15 cellular contexts compared by ENCODE assay signal in genomic region chr10:10164845-10165244, GRCh38.
DNase-seq lines count a peak whose midpoint lies in the region; ATAC-seq and TF ChIP-seq lines count a peak whose summit lies in the region.
"Had no signal": no experiment of that assay in that cellular context is flagged by ENCODE, and none has a peak within 500 bp of the region (broad histone marks: within the 10 kb centered on the region; RNA-seq: fewer than 3 reads in every experiment).

No MANE protein-coding gene starts in this region.

- H3K27me3 Mint-ChIP-seq in endodermal cell (ENCODE audit: insufficient read depth) = peaks cover 3% of the 10 kb centered on the region
- H3K27me3 Mint-ChIP-seq: CD4-positive, CD25-positive, alpha-beta regulatory T cell had no signal

- peak; percentile 3 for DNase-seq in H7
- DNase-seq in NCI-H526 (lab: John Stamatoyannopoulos, UW) = peak; percentile 58 to 70
- DNase-seq in endodermal cell = peak; percentile 35
- no peak for DNase-seq in neuronal stem cell (ENCODE audit: low spot score)
- no peak for DNase-seq in heart left ventricle
- DNase-seq in NCI-H1436 treated with DMSO at 0.1 percent for 48 hours (lab: John Stamatoyannopoulos, UW) = no peak
- DNase-seq: ACHN; Calu3; CD4-positive, CD25-positive, alpha-beta regulatory T cell; DMS 273 treated with DMSO at 0.1 percent for 48 hours had no signal

- H3K23ac ChIP-seq in neuronal stem cell (ENCODE audit: low read depth, low read length, poor library complexity) = no peak overlapping the region

- no peak overlapping the region for H2BK15ac ChIP-seq in neuronal stem cell (ENCODE audit: low read length)

- 67 to 70% methylated on average over 1 to 2 of the region's 3 CpGs for WGBS in endodermal cell (ENCODE audit: insufficient coverage in 1 of 2, insufficient read length in 1 of 2), 2 experiments
- WGBS in neuronal stem cell (ENCODE audit: extremely low coverage in 2 of 2, insufficient read length in 2 of 2, insufficient replicate concordance in 1 of 2), 2 donors = no CpG with 5 or more reads among the region's 3 CpGs
- 71 to 77% (median 75%) methylated on average over 3 of the region's 3 CpGs for WGBS in heart left ventricle, 4 donors

- no peak overlapping the region for H3K14ac ChIP-seq in neuronal stem cell (ENCODE audit: low read length)

- H2AFZ ChIP-seq in neuronal stem cell (ENCODE audit: low read length) = no peak overlapping the region

- no peak overlapping the region for H3K4me3 Mint-ChIP-seq in endodermal cell
- H3K4me3 Mint-ChIP-seq: CD4-positive, CD25-positive, alpha-beta regulatory T cell had no signal

- H2BK5ac ChIP-seq in neuronal stem cell (ENCODE audit: low read length) = no peak overlapping the region

- H3K4me1 ChIP-seq in endodermal cell (ENCODE audit: control insufficient read depth, insufficient read depth, low read length) (no peaks in the 10 kb centered on the region), neuronal stem cell (ENCODE audit: control insufficient read depth in 2 of 2, insufficient read depth in 1 of 2, low read depth in 1 of 2, low read length in 2 of 2) (no peaks in the 10 kb centered on the region), heart left ventricle (no peaks in the 10 kb centered on the region)
- H3K4me1 ChIP-seq: BLaER1 treated with 17β-estradiol and CSF1 and Interleukin-3, amounts not matched to agents 10 nM and 100 nM had no signal

- H2BK12ac ChIP-seq in neuronal stem cell (ENCODE audit: low read length) = no peak overlapping the region

- H3K9ac ChIP-seq in endodermal cell (ENCODE audit: extremely low read depth, low read length, poor library complexity, severe bottlenecking) (no peak overlapping the region), neuronal stem cell (ENCODE audit: low read depth, low read length, poor library complexity) (no peak overlapping the region)
- H3K9ac ChIP-seq: BLaER1 treated with 17β-estradiol and CSF1 and Interleukin-3, amounts not matched to agents 10 nM and 100 nM; KMS-11 had no signal

- no peak overlapping the region for H3K27ac ChIP-seq in endodermal cell (ENCODE audit: low read depth, low read length)
- H3K27ac ChIP-seq in neuronal stem cell (replicated peaks; ENCODE audit: low read length) = no peak overlapping the region
- H3K27ac ChIP-seq in heart left ventricle = no peak overlapping the region
- H3K27ac ChIP-seq: BLaER1 treated with 17β-estradiol and CSF1 and Interleukin-3, amounts not matched to agents 10 nM and 100 nM; KMS-11 had no signal

- no peak for ATAC-seq in heart left ventricle
- ATAC-seq in GM18870 (IDR thresholded peaks at IDR 0.05; ENCODE audit: unreplicated experiment) = no peak
- ATAC-seq: HCT116, HepG2 had no signal

- peak overlapping the region; percentile 14 for H3K18ac ChIP-seq in neuronal stem cell (ENCODE audit: low read length)

- H3K9me3 ChIP-seq in endodermal cell (ENCODE audit: control insufficient read depth, low read length) (peaks cover 33% of the 10 kb centered on the region), neuronal stem cell (replicated peaks in 1 of 2; ENCODE audit: control insufficient read depth in 2 of 2, insufficient read depth in 1 of 2, low read depth in 1 of 2, low read length in 2 of 2) (no peaks in the 10 kb centered on the region), heart left ventricle (peaks cover 0 to 8% (median 0%) of the 10 kb centered on the region in 12 donors)

- no peak overlapping the region for H3K4me3 ChIP-seq in H7 (ENCODE audit: insufficient read depth, low read depth, low read length)
- H3K4me3 ChIP-seq in endodermal cell (ENCODE audit: low read length) = no peak overlapping the region
- H3K4me3 ChIP-seq in neuronal stem cell (ENCODE audit: low read length in 2 of 2) = no peak overlapping the region
- no peak overlapping the region for H3K4me3 ChIP-seq in heart left ventricle
- H3K4me3 ChIP-seq: BLaER1 treated with 17β-estradiol and CSF1 and Interleukin-3, amounts not matched to agents 10 nM and 100 nM had no signal

- no peaks in the 10 kb centered on the region for H3K27me3 ChIP-seq in H7 (ENCODE audit: control insufficient read depth, insufficient read depth, low read length)
- H3K27me3 ChIP-seq in endodermal cell (ENCODE audit: control insufficient read depth, insufficient read depth, low read length, poor library complexity, severe bottlenecking) = no peaks in the 10 kb centered on the region
- H3K27me3 ChIP-seq in neuronal stem cell (ENCODE audit: control insufficient read depth in 3 of 3, insufficient read depth in 3 of 3, low read depth in 1 of 3, low read length in 3 of 3) = no peaks in the 10 kb centered on the region
- H3K27me3 ChIP-seq in heart left ventricle = no peaks in the 10 kb centered on the region
- H3K27me3 ChIP-seq: BLaER1 treated with 17β-estradiol and CSF1 and Interleukin-3, amounts not matched to agents 10 nM and 100 nM had no signal

- no peaks in the 10 kb centered on the region for H3K79me1 ChIP-seq in neuronal stem cell (ENCODE audit: low read depth, low read length)

- peaks cover 4% of the 10 kb centered on the region for H3K4me1 Mint-ChIP-seq in endodermal cell
- H3K4me1 Mint-ChIP-seq: CD4-positive, CD25-positive, alpha-beta regulatory T cell had no signal

- no peak overlapping the region for H3K4ac ChIP-seq in neuronal stem cell (ENCODE audit: low read length)

- H3K36me3 ChIP-seq in H7 (replicated peaks; ENCODE audit: control insufficient read depth, insufficient read depth, low read length) = no peaks in the 10 kb centered on the region
- H3K36me3 ChIP-seq in endodermal cell (ENCODE audit: control insufficient read depth, insufficient read depth, low read length) = no peaks in the 10 kb centered on the region
- H3K36me3 ChIP-seq in neuronal stem cell (replicated peaks in 1 of 2; ENCODE audit: control insufficient read depth in 2 of 2, insufficient read depth in 2 of 2, low read length in 2 of 2) = no peaks in the 10 kb centered on the region
- no peaks in the 10 kb centered on the region for H3K36me3 ChIP-seq in heart left ventricle
- H3K36me3 ChIP-seq: BLaER1 treated with 17β-estradiol and CSF1 and Interleukin-3, amounts not matched to agents 10 nM and 100 nM had no signal

- H3K36me3 Mint-ChIP-seq in endodermal cell (ENCODE audit: low read depth) = peaks cover 1% of the 10 kb centered on the region
- H3K36me3 Mint-ChIP-seq: CD4-positive, CD25-positive, alpha-beta regulatory T cell had no signal

- peaks cover 34% of the 10 kb centered on the region for H3K9me3 Mint-ChIP-seq in endodermal cell

- no peak overlapping the region for H4K8ac ChIP-seq in neuronal stem cell (ENCODE audit: low read depth, low read length)

- H4K91ac ChIP-seq in neuronal stem cell (ENCODE audit: low read depth, low read length, poor library complexity) = no peak overlapping the region

- H2BK120ac ChIP-seq in neuronal stem cell (ENCODE audit: low read depth, low read length) = no peak overlapping the region

- TF ChIP-seq POLR2A in heart left ventricle (IDR thresholded peaks at IDR 0.05) = no peak

- H3K4me2 ChIP-seq in neuronal stem cell (ENCODE audit: insufficient read depth, low read length, poor library complexity, severe bottlenecking) = no peak overlapping the region
- H3K4me2 ChIP-seq: BLaER1 treated with 17β-estradiol and CSF1 and Interleukin-3, amounts not matched to agents 10 nM and 100 nM; KMS-11 had no signal

- H2AK5ac ChIP-seq in neuronal stem cell (ENCODE audit: low read depth, low read length) = no peak overlapping the region

- no peak for TF ChIP-seq CTCF in endodermal cell (conservative IDR thresholded peaks at IDR 0.05)
- TF ChIP-seq CTCF in heart left ventricle (IDR thresholded peaks at IDR 0.05) = no peak

- H3K27ac Mint-ChIP-seq in endodermal cell = no peak overlapping the region
- H3K27ac Mint-ChIP-seq: CD4-positive, CD25-positive, alpha-beta regulatory T cell had no signal

- intact Hi-C loops in heart left ventricle (cut with DNase I) = no loop called here

Comparison
In these comparisons a context has a peak if more than half of its experiments do, and no peak if none do; other contexts are left out.
1. DNase-seq: peak in H7 (single experiment), NCI-H526 (2 of 2) and endodermal cell (single experiment); none in neuronal stem cell (single experiment), heart left ventricle (0 of 5) and NCI-H1436 treated with DMSO at 0.1 percent for 48 hours (single experiment).